In genomic region chr2:128319773-128320608, GRCh38 we compare ENCODE assay signal across 11 cellular contexts. TPM values are rescaled to one million over a fixed set of nuclear protein-coding genes. Genes with fewer than 3 reads are reported as not detected.
DNase-seq lines count a peak whose midpoint lies in the region; ATAC-seq and TF ChIP-seq lines count a peak whose summit lies in the region.
"Had no signal": no experiment of that assay in that cellular context is flagged by ENCODE, and none has a peak within 500 bp of the region (broad histone marks: within the 10 kb centered on the region; RNA-seq: fewer than 3 reads in every experiment).

No MANE protein-coding gene starts in this region.

- H3K36me3 Mint-ChIP-seq in activated T-cell treated with anti-CD3 and anti-CD28 coated beads, Interleukin-2, amount 50 U/mL, for 4 hours (ENCODE audit: insufficient read depth) = peaks cover 3% of the 10 kb centered on the region
- peaks cover 6% of the 10 kb centered on the region for H3K36me3 Mint-ChIP-seq in stimulated activated memory B cell treated with anti-CD40 and anti-IgM and Interleukin-4, amounts not matched to agents 10 μg/mL and 1 μg/mL and 100 μg/mL, for 72 hours

- no peaks in the 10 kb centered on the region for H3K36me3 ChIP-seq in SJCRH30
- H3K36me3 ChIP-seq in tibial nerve = peaks cover 0 to 8% (median 0%) of the 10 kb centered on the region in 3 donors

- peak overlapping the region; percentile 23 for H3K27ac Mint-ChIP-seq in stimulated activated memory B cell treated with anti-CD40 and anti-IgM and Interleukin-4, amounts not matched to agents 10 μg/mL and 1 μg/mL and 100 μg/mL, for 72 hours

- no peaks in the 10 kb centered on the region for H3K9me3 ChIP-seq in SJCRH30 (replicated peaks)
- H3K9me3 ChIP-seq in tibial nerve = no peaks in the 10 kb centered on the region

- H3K9me3 Mint-ChIP-seq in activated T-cell treated with anti-CD3 and anti-CD28 coated beads, Interleukin-2, amount 50 U/mL, for 4 hours = no peaks in the 10 kb centered on the region
- no peaks in the 10 kb centered on the region for H3K9me3 Mint-ChIP-seq in stimulated activated memory B cell treated with anti-CD40 and anti-IgM and Interleukin-4, amounts not matched to agents 10 μg/mL and 1 μg/mL and 100 μg/mL, for 72 hours

- H3K27me3 Mint-ChIP-seq in activated T-cell treated with anti-CD3 and anti-CD28 coated beads, Interleukin-2, amount 50 U/mL, for 4 hours (ENCODE audit: low read depth) = no peaks in the 10 kb centered on the region
- H3K27me3 Mint-ChIP-seq in stimulated activated memory B cell treated with anti-CD40 and anti-IgM and Interleukin-4, amounts not matched to agents 10 μg/mL and 1 μg/mL and 100 μg/mL, for 72 hours = peaks cover 8% of the 10 kb centered on the region

- H3K27ac ChIP-seq in SJCRH30 = no peak overlapping the region
- H3K27ac ChIP-seq in tibial nerve = peak overlapping the region in 1 of 4 donors; percentile 87

- 80% methylated on average over 19 to 28 of the region's 31 CpGs for WGBS in tibial nerve, 2 donors

- no peak for TF ChIP-seq CTCF in tibial nerve (IDR thresholded peaks at IDR 0.05)

- peaks cover 8% of the 10 kb centered on the region; the same call in 1 of the 2 replicates for H3K4me1 ChIP-seq in SJCRH30
- H3K4me1 ChIP-seq in tibial nerve = peaks cover 0 to 67% (median 39%) of the 10 kb centered on the region in 4 donors

- ATAC-seq in activated T-cell treated with anti-CD3 and anti-CD28 coated beads, Interleukin-2, amount 50 U/mL, for 4 hours = no peak
- no peak for ATAC-seq in stimulated activated memory B cell treated with anti-CD40 and anti-IgM and Interleukin-4, amounts not matched to agents 10 μg/mL and 1 μg/mL and 100 μg/mL, for 72 hours

- peak overlapping the region; percentile 21 for H3K4me3 Mint-ChIP-seq in activated T-cell treated with anti-CD3 and anti-CD28 coated beads, Interleukin-2, amount 50 U/mL, for 4 hours
- H3K4me3 Mint-ChIP-seq in stimulated activated memory B cell treated with anti-CD40 and anti-IgM and Interleukin-4, amounts not matched to agents 10 μg/mL and 1 μg/mL and 100 μg/mL, for 72 hours = peak overlapping the region; percentile 18

- H3K27me3 ChIP-seq in SJCRH30 (no peaks in the 10 kb centered on the region), tibial nerve (no peaks in the 10 kb centered on the region)

- H3K4me1 Mint-ChIP-seq in activated T-cell treated with anti-CD3 and anti-CD28 coated beads, Interleukin-2, amount 50 U/mL, for 4 hours (ENCODE audit: low read depth) = peaks cover 23% of the 10 kb centered on the region
- H3K4me1 Mint-ChIP-seq in stimulated activated memory B cell treated with anti-CD40 and anti-IgM and Interleukin-4, amounts not matched to agents 10 μg/mL and 1 μg/mL and 100 μg/mL, for 72 hours = peaks cover 38% of the 10 kb centered on the region

- TF ChIP-seq EP300 in tibial nerve (IDR thresholded peaks at IDR 0.05) = no peak

- DNase-seq in activated T-cell treated with anti-CD3 and anti-CD28 coated beads, Interleukin-2, amount 50 U/mL, for 4 hours = no peak
- DNase-seq in activated T-cell treated with anti-CD3 and anti-CD28 coated beads for 4 hours (no peak), SJCRH30 (peak in 1 of 2 experiments; percentile 47), iPS-NIHi7 (ENCODE audit: extremely low spot score) (peak; percentile 10), DMS79 (lab: John Stamatoyannopoulos, UW) (no peak), tibial nerve (ENCODE audit: low spot score in 2 of 2) (no peak)
- no peak for DNase-seq in stimulated activated CD4-positive, alpha-beta T cell treated with anti-CD3 and anti-CD28 coated beads, Interleukin-2, amount 100 ng/mL, for 48 hours
- DNase-seq: activated naive CD4-positive, alpha-beta T cell; effector memory CD4-positive, alpha-beta T cell; NCI-H526 had no signal

- peak overlapping the region; percentile 78 for H3K4me3 ChIP-seq in SJCRH30
- no peak overlapping the region for H3K4me3 ChIP-seq in tibial nerve

- TF ChIP-seq POLR2A in tibial nerve (IDR thresholded peaks at IDR 0.05) = no peak

RNA-seq across cellular contexts. Expression of gene HS6ST1, which starts 1.3 kb away (rescaled TPM):
- 10 to 100 TPM; 23.9 to 32.3 (median 28.2) TPM for total RNA-seq in activated T-cell treated with anti-CD3 and anti-CD28 coated beads, Interleukin-2, amount 50 U/mL, for 4 hours
- total RNA-seq in SJCRH30 (2014; rRNA removed; shearing (Covaris generic)) = 18.8 and 20.0 TPM in 2 replicates
- total RNA-seq in tibial nerve = 10 to 100 TPM; 21.6 to 51.6 (median 39.3) TPM
